Comparison of ENCODE assay signal across 8 cellular contexts in genomic region chr2:32010280-32010669, GRCh38. TPM values are rescaled to one million over a fixed set of nuclear protein-coding genes. Genes with fewer than 3 reads are reported as not detected.
DNase-seq lines count a peak whose midpoint lies in the region; ATAC-seq and TF ChIP-seq lines count a peak whose summit lies in the region.
"Not testable (repeated sequence)": the region's sequence is repeated elsewhere in the genome, so short reads cannot be mapped to it uniquely, and the experiment has no call there.

No MANE protein-coding gene starts in this region.

- intact Hi-C loops in body of pancreas (cut with DNase I); uterus (cut with DNase I; ENCODE audit: low total_unique reads): not testable (repeated sequence)

- ATAC-seq in GM18861 (IDR thresholded peaks at IDR 0.05; ENCODE audit: unreplicated experiment) (peak; percentile 24), HG02884 (IDR thresholded peaks at IDR 0.05; ENCODE audit: unreplicated experiment) (peak; percentile 39), body of pancreas (peak; percentile 73)

- not testable (repeated sequence) for TF ChIP-seq CTCF in body of pancreas (IDR thresholded peaks at IDR 0.05); uterus (IDR thresholded peaks at IDR 0.05)

- not testable (repeated sequence) for TF ChIP-seq POLR2A in body of pancreas (IDR thresholded peaks at IDR 0.05); uterus (IDR thresholded peaks at IDR 0.05)

- H3K9me3 ChIP-seq in body of pancreas; iPS DF 6.9 (ENCODE audit: control insufficient read depth, insufficient read depth, low read length); uterus: not testable (repeated sequence)

- not testable (repeated sequence) for H3K36me3 ChIP-seq in body of pancreas (replicated peaks in 1 of 2; ENCODE audit: insufficient read depth in 1 of 2, low read depth in 2 of 2); iPS DF 6.9 (ENCODE audit: control insufficient read depth, insufficient read depth, low read length); uterus

- peaks cover 37% of the 10 kb centered on the region for H3K4me1 ChIP-seq in body of pancreas
- H3K4me1 ChIP-seq in iPS DF 6.9 (ENCODE audit: control insufficient read depth, insufficient read depth, low read length) = not testable (repeated sequence)
- peaks cover 5 to 16% of the 10 kb centered on the region in 2 donors for H3K4me1 ChIP-seq in uterus

- H3K4me3 ChIP-seq in body of pancreas = peak overlapping the region; percentile 38 to 46
- peak overlapping the region; percentile 81; the same call in 1 of the 2 replicates for H3K4me3 ChIP-seq in iPS DF 6.9 (ENCODE audit: low read length)
- H3K4me3 ChIP-seq in skeletal muscle cell (ENCODE audit: low read depth, low read length) = peak overlapping the region; percentile 67
- peak overlapping the region; percentile 56 to 82 for H3K4me3 ChIP-seq in uterus

- H3K27me3 ChIP-seq in body of pancreas; iPS DF 6.9 (ENCODE audit: control insufficient read depth, insufficient read depth, low read length); uterus: not testable (repeated sequence)

- DNase-seq in NCI-H1694 treated with DMSO at 0.1 percent for 48 hours (lab: John Stamatoyannopoulos, UW) (peak; percentile 24), body of pancreas (peak; percentile 53 to 64 (median 59)), uterus (peak in 1 of 2 donors; percentile 41)
- peak; percentile 28 to 52 (median 44) for DNase-seq in activated CD4-positive, CD25-positive, alpha-beta regulatory T cell (lab: John Stamatoyannopoulos, UW)
- not testable (repeated sequence) for DNase-seq in iPS DF 6.9 (ENCODE audit: low read depth, low spot score); skeletal muscle cell (ENCODE audit: low read depth)

- H3K27ac ChIP-seq in body of pancreas (peak overlapping the region; percentile 87 to 90 (median 89)), uterus (peak overlapping the region; percentile 75 to 96)
- H3K27ac ChIP-seq in iPS DF 6.9 (ENCODE audit: low read length) = not testable (repeated sequence)

- WGBS in body of pancreas, 2 donors = 0% methylated on average over 18 of the region's 43 CpGs; no CpG with 5 or more reads in 1 of the 2 donors
- no CpG with 5 or more reads among the region's 43 CpGs for WGBS in iPS DF 6.9 (ENCODE audit: insufficient coverage, insufficient read length)

RNA-seq across cellular contexts. Expression of gene MEMO1, which starts 0.5 kb away (rescaled TPM):
- total RNA-seq in body of pancreas (10 to 100 TPM in 1 of 2 donors, 1 to 10 TPM in 1; 5.6 to 13.2 TPM), uterus (10 to 100 TPM in 3 of 4 donors, 1 to 10 TPM in 1; 7.9 to 51.1 (median 23.3) TPM)

RNA-seq across cellular contexts. Expression of gene DPY30, which starts 29.3 kb away (rescaled TPM):
- total RNA-seq in body of pancreas (10 to 100 TPM; 24.7 to 43.3 TPM), uterus (100 to 1,000 TPM in 1 of 4 donors, 10 to 100 TPM in 3; 37.1 to 165 (median 43.4) TPM)

RNA-seq across cellular contexts. Expression of gene SPAST, which starts 53.1 kb away (rescaled TPM):
- 10 to 100 TPM; 10.6 to 23.7 TPM for total RNA-seq in body of pancreas
- total RNA-seq in uterus = 10 to 100 TPM; 10.8 to 58.1 (median 21.4) TPM
